ENCODE assay signal across 19 cellular contexts in genomic region chr2:122683018-122683417, GRCh38.
"Had no signal": no experiment of that assay in that cellular context is flagged by ENCODE, and none has a peak within 500 bp of the region (broad histone marks: within the 10 kb centered on the region; RNA-seq: fewer than 3 reads in every experiment).

No MANE protein-coding gene starts in this region.

- H3K27ac ChIP-seq: body of pancreas, foreskin keratinocyte, left ventricle myocardium inferior, pancreas, psoas muscle, tibial artery had no signal

- FAIRE-seq: endometrium, pancreas, TTC549 had no signal

- H3K4me3 ChIP-seq: body of pancreas, left ventricle myocardium inferior, pancreas, psoas muscle, tibial artery had no signal

- H3K36me3 ChIP-seq: left ventricle myocardium inferior, pancreas, tibial artery had no signal

- ATAC-seq: body of pancreas; foreskin keratinocyte; natural killer cell treated with Interleukin-12 subunit alpha and Interleukin-12 subunit beta and Interleukin-15 and Interleukin-18, amount 100 ng/mL, for 72 hours; pancreas; psoas muscle; right cardiac atrium had no signal

- H3K9me3 ChIP-seq: body of pancreas, left ventricle myocardium inferior, pancreas, psoas muscle, tibial artery had no signal

- H3K4me1 ChIP-seq: body of pancreas, foreskin keratinocyte, left ventricle myocardium inferior, pancreas, psoas muscle, tibial artery had no signal

- DNase-seq: activated CD4-positive, alpha-beta T cell treated with anti-CD3 and anti-CD28 coated beads for 1 hour; activated CD4-positive, alpha-beta T cell treated with anti-CD3 and anti-CD28 coated beads, Interleukin-2, amount 50 U/mL, for 1 hour; activated gamma-delta T cell treated with Interleukin-2 at 50 U/mL for 16 hours; activated T-cell treated with anti-CD3 and anti-CD28 coated beads, Interleukin-2, amount 50 U/mL, for 1 hour; anterior cingulate cortex; body of pancreas; effector CD4-positive, alpha-beta T cell; foreskin keratinocyte; kidney glomerular epithelial cell; left ventricle myocardium inferior; pancreas; psoas muscle; right cardiac atrium; stimulated activated CD4-positive, alpha-beta T cell treated with anti-CD3 and anti-CD28 coated beads, Interleukin-12 subunit alpha, Interleukin-12 subunit beta, amount 100 ng/mL, for 4 hours; substantia nigra; tibial artery had no signal

- H3K27me3 ChIP-seq: body of pancreas, foreskin keratinocyte, pancreas, tibial artery had no signal
